ENCODE assay signal across 23 cellular contexts in genomic region chr14:72517736-72518135, GRCh38.
DNase-seq lines count a peak whose midpoint lies in the region; ATAC-seq and TF ChIP-seq lines count a peak whose summit lies in the region.
"Had no signal": no experiment of that assay in that cellular context is flagged by ENCODE, and none has a peak within 500 bp of the region (broad histone marks: within the 10 kb centered on the region; RNA-seq: fewer than 3 reads in every experiment).

No MANE protein-coding gene starts in this region.

- H3K27me3 Mint-ChIP-seq in activated CD4-positive, alpha-beta memory T cell treated with anti-CD3 and anti-CD28 coated beads, Interleukin-2, amount 10 ng/mL, durations not matched to agents 7 days and 5 days = peaks cover 1% of the 10 kb centered on the region
- H3K27me3 Mint-ChIP-seq in activated CD4-positive, alpha-beta memory T cell treated with anti-CD3 and anti-CD28 coated beads for 36 hours = peaks cover 4% of the 10 kb centered on the region
- H3K27me3 Mint-ChIP-seq in neural progenitor cell (ENCODE audit: insufficient read depth, low read depth) = no peaks in the 10 kb centered on the region

- H3K9me2 ChIP-seq in Karpas-422 (replicated peaks; ENCODE audit: insufficient read depth, low read length) = no peaks in the 10 kb centered on the region

- intact Hi-C loops in activated CD4-positive, alpha-beta memory T cell treated with anti-CD3 and anti-CD28 coated beads for 36 hours (cut with micrococcal nuclease) = loop anchor here (1.0 to 5.0 kb wide), 6 partner anchors 40 to 955 kb away; no protein-coding TSS in a partner anchor

- H3K79me2 ChIP-seq in Karpas-422 (ENCODE audit: low read length) = no peaks in the 10 kb centered on the region
- no peaks in the 10 kb centered on the region for H3K79me2 ChIP-seq in neural progenitor cell (ENCODE audit: low read depth)

- TF ChIP-seq POLR2A in erythroblast (IDR thresholded peaks at IDR 0.05; ENCODE audit: low read length) (no peak), GM18505 (IDR thresholded peaks at IDR 0.05; ENCODE audit: borderline replicate concordance, extremely low read depth, insufficient read depth, insufficient read length) (no peak)

- H4K20me1 ChIP-seq in Karpas-422 (ENCODE audit: insufficient read depth, low read depth, low read length) (no peaks in the 10 kb centered on the region), neural progenitor cell (ENCODE audit: low read depth) (no peaks in the 10 kb centered on the region)

- H2AFZ ChIP-seq in Karpas-422 (ENCODE audit: low read length) (peak overlapping the region; percentile 52; the same call in 1 of the 2 replicates), neural progenitor cell (replicated peaks) (peak overlapping the region; percentile 19)

- H3K4me3 Mint-ChIP-seq in activated CD4-positive, alpha-beta memory T cell treated with anti-CD3 and anti-CD28 coated beads, Interleukin-2, amount 10 ng/mL, durations not matched to agents 7 days and 5 days = no peak overlapping the region
- H3K4me3 Mint-ChIP-seq in activated CD4-positive, alpha-beta memory T cell treated with anti-CD3 and anti-CD28 coated beads for 36 hours = no peak overlapping the region
- H3K4me3 Mint-ChIP-seq in neural progenitor cell = no peak overlapping the region
- H3K4me3 Mint-ChIP-seq: dendritic cell treated with granulocyte-macrophage colony-stimulating factor and Interleukin-4, amounts not matched to agents 40 ng/mL and 50 ng/mL, for 4 days; nephron progenitor cell had no signal

- H3K36me3 Mint-ChIP-seq in activated CD4-positive, alpha-beta memory T cell treated with anti-CD3 and anti-CD28 coated beads, Interleukin-2, amount 10 ng/mL, durations not matched to agents 7 days and 5 days (ENCODE audit: low read depth) = peaks cover 35% of the 10 kb centered on the region
- no peaks in the 10 kb centered on the region for H3K36me3 Mint-ChIP-seq in activated CD4-positive, alpha-beta memory T cell treated with anti-CD3 and anti-CD28 coated beads for 36 hours
- H3K36me3 Mint-ChIP-seq in neural progenitor cell = peaks cover 5% of the 10 kb centered on the region

- H3K27ac ChIP-seq in Karpas-422 (ENCODE audit: low read length) = peak overlapping the region; percentile 88
- no peak overlapping the region for H3K27ac ChIP-seq in neural progenitor cell
- H3K27ac ChIP-seq: A549, heart left ventricle, sigmoid colon, SK-N-MC had no signal

- CTCF ChIA-PET in activated CD4-positive, alpha-beta memory T cell treated with anti-CD3 and anti-CD28 coated beads, Interleukin-2, amount 10 ng/mL, durations not matched to agents 7 days and 5 days (lab: Charles Lee) = interaction anchor here (0.6 to 10.0 kb wide), 23 partner anchors 10 to 430 kb away, joined by 3 to 220 read pairs (median 3); partner anchors contain the start of gene DPF3
- CTCF ChIA-PET in activated CD4-positive, alpha-beta memory T cell treated with anti-CD3 and anti-CD28 coated beads for 36 hours (lab: Charles Lee) = interaction anchor here (0.6 to 9.2 kb wide), 14 partner anchors 7 to 444 kb away, joined by 3 to 278 read pairs (median 4); partner anchors contain the start of gene DPF3

- H3K4me1 ChIP-seq in Karpas-422 (ENCODE audit: low read length) (peaks cover 53% of the 10 kb centered on the region), adipocyte (ENCODE audit: control insufficient read depth, insufficient read depth, low read length) (peaks cover 19% of the 10 kb centered on the region), neural progenitor cell (no peaks in the 10 kb centered on the region)
- H3K4me1 ChIP-seq: A549, HAP-1 had no signal

- peak overlapping the region; percentile 31 for H3K4me2 ChIP-seq in Karpas-422 (ENCODE audit: low read depth, low read length, poor library complexity, severe bottlenecking)
- H3K4me2 ChIP-seq in neural progenitor cell = no peak overlapping the region
- H3K4me2 ChIP-seq: A549 had no signal

- no peak for DNase-seq in activated CD4-positive, alpha-beta memory T cell treated with anti-CD3 and anti-CD28 coated beads, Interleukin-2, amount 10 ng/mL, durations not matched to agents 7 days and 5 days
- DNase-seq in activated CD4-positive, alpha-beta memory T cell treated with anti-CD3 and anti-CD28 coated beads for 36 hours = no peak
- DNase-seq in Karpas-422 (no peak), adipocyte (ENCODE audit: low read depth) (peak; percentile 36), neural progenitor cell (ENCODE audit: low spot score) (no peak), erythroblast (lab: John Stamatoyannopoulos, UW) (no peak)
- DNase-seq: activated CD8-positive, alpha-beta memory T cell treated with anti-CD3 and anti-CD28 coated beads, Interleukin-2, amount 50 U/mL, for 4 hours; activated effector memory CD4-positive, alpha-beta T cell treated with Interleukin-2 at 50 U/mL for 16 hours; heart left ventricle; left cardiac atrium; MG63; NCI-H146; NCI-H2171; RPMI8226; sigmoid colon; T1000 had no signal

- H3K27ac Mint-ChIP-seq in activated CD4-positive, alpha-beta memory T cell treated with anti-CD3 and anti-CD28 coated beads, Interleukin-2, amount 10 ng/mL, durations not matched to agents 7 days and 5 days = peak overlapping the region; percentile 98
- no peak overlapping the region for H3K27ac Mint-ChIP-seq in activated CD4-positive, alpha-beta memory T cell treated with anti-CD3 and anti-CD28 coated beads for 36 hours
- no peak overlapping the region for H3K27ac Mint-ChIP-seq in neural progenitor cell
- H3K27ac Mint-ChIP-seq: dendritic cell treated with granulocyte-macrophage colony-stimulating factor and Interleukin-4, amounts not matched to agents 40 ng/mL and 50 ng/mL, for 4 days; nephron progenitor cell had no signal

- peaks cover 83% of the 10 kb centered on the region for H3K4me1 Mint-ChIP-seq in activated CD4-positive, alpha-beta memory T cell treated with anti-CD3 and anti-CD28 coated beads, Interleukin-2, amount 10 ng/mL, durations not matched to agents 7 days and 5 days
- H3K4me1 Mint-ChIP-seq in activated CD4-positive, alpha-beta memory T cell treated with anti-CD3 and anti-CD28 coated beads for 36 hours (ENCODE audit: low read depth) = peaks cover 55% of the 10 kb centered on the region
- peaks cover 18% of the 10 kb centered on the region for H3K4me1 Mint-ChIP-seq in neural progenitor cell

- H3K9me3 Mint-ChIP-seq in activated CD4-positive, alpha-beta memory T cell treated with anti-CD3 and anti-CD28 coated beads, Interleukin-2, amount 10 ng/mL, durations not matched to agents 7 days and 5 days = peaks cover 19% of the 10 kb centered on the region
- H3K9me3 Mint-ChIP-seq in activated CD4-positive, alpha-beta memory T cell treated with anti-CD3 and anti-CD28 coated beads for 36 hours = peaks cover 9% of the 10 kb centered on the region
- H3K9me3 Mint-ChIP-seq in neural progenitor cell = peaks cover 12% of the 10 kb centered on the region
- H3K9me3 Mint-ChIP-seq: dendritic cell treated with granulocyte-macrophage colony-stimulating factor and Interleukin-4, amounts not matched to agents 40 ng/mL and 50 ng/mL, for 4 days had no signal

- no peaks in the 10 kb centered on the region for H3K36me3 ChIP-seq in Karpas-422 (ENCODE audit: insufficient read depth, low read length)
- H3K36me3 ChIP-seq in adipocyte (ENCODE audit: control insufficient read depth, insufficient read depth, low read length, severe bottlenecking) = no peaks in the 10 kb centered on the region
- no peaks in the 10 kb centered on the region for H3K36me3 ChIP-seq in neural progenitor cell
- H3K36me3 ChIP-seq: HAP-1, heart left ventricle, MG63, sigmoid colon had no signal

- H3K9ac ChIP-seq in Karpas-422 (ENCODE audit: low read length) (0 out of 2 replicates have a peak overlapping the region, but pooled peaks have one; percentile 3), adipocyte (ENCODE audit: low read length) (no peak overlapping the region), neural progenitor cell (no peak overlapping the region)

- POLR2A ChIA-PET in activated CD4-positive, alpha-beta memory T cell treated with anti-CD3 and anti-CD28 coated beads, Interleukin-2, amount 10 ng/mL, durations not matched to agents 7 days and 5 days (lab: Charles Lee) = interaction anchor here (0.9 to 4.7 kb wide), 15 partner anchors 10 to 541 kb away, joined by 3 to 47 read pairs (median 5); partner anchors contain the start of genes DPF3 and RBM25
- POLR2A ChIA-PET in activated CD4-positive, alpha-beta memory T cell treated with anti-CD3 and anti-CD28 coated beads for 36 hours (lab: Charles Lee) = interaction anchor here (1.5 to 1.8 kb wide), 2 partner anchors 41 to 431 kb away, joined by 4 to 7 read pairs; no protein-coding TSS in a partner anchor

- no peak for TF ChIP-seq CTCF in neural progenitor cell (IDR thresholded peaks at IDR 0.05)

- H3K27me3 ChIP-seq in Karpas-422 (ENCODE audit: low read length) (no peaks in the 10 kb centered on the region), adipocyte (replicated peaks; ENCODE audit: control insufficient read depth, insufficient read depth, low read length) (no peaks in the 10 kb centered on the region), neural progenitor cell (no peaks in the 10 kb centered on the region)
- H3K27me3 ChIP-seq: heart left ventricle, MG63, sigmoid colon had no signal

- ATAC-seq in GM18505 (IDR thresholded peaks at IDR 0.05; ENCODE audit: unreplicated experiment) (no peak), HG03571 (IDR thresholded peaks at IDR 0.05; ENCODE audit: unreplicated experiment) (no peak)

- H3K4me3 ChIP-seq in Karpas-422 (ENCODE audit: low read length) = no peak overlapping the region
- H3K4me3 ChIP-seq in adipocyte (ENCODE audit: low read length) = peak overlapping the region; percentile 41
- no peak overlapping the region for H3K4me3 ChIP-seq in neural progenitor cell
- H3K4me3 ChIP-seq: A549, HAP-1, heart left ventricle, MG63, sigmoid colon, SK-N-MC had no signal

- no peaks in the 10 kb centered on the region for H3F3A ChIP-seq in neural progenitor cell (ENCODE audit: low read depth)

- H3K9me3 ChIP-seq in Karpas-422 (ENCODE audit: low read length) (0 out of 2 replicates have a peak, but pooled peaks cover 6% of the 10 kb centered on the region), adipocyte (ENCODE audit: control insufficient read depth, low read length) (peaks cover 5% of the 10 kb centered on the region), neural progenitor cell (ENCODE audit: low read depth) (no peaks in the 10 kb centered on the region)
- H3K9me3 ChIP-seq: HAP-1, sigmoid colon had no signal
